In genomic region chr7:4010923-4011656, GRCh38 we compare ENCODE assay signal across 21 cellular contexts.
"Had no signal": no experiment of that assay in that cellular context is flagged by ENCODE, and none has a peak within 500 bp of the region (broad histone marks: within the 10 kb centered on the region; RNA-seq: fewer than 3 reads in every experiment).

No MANE protein-coding gene starts in this region.

- H3K27ac ChIP-seq: breast epithelium, esophagus squamous epithelium, gastrocnemius medialis, neural progenitor cell, prostate gland, right atrium auricular region, tibial artery, WERI-Rb-1 had no signal

- H3K4me1 Mint-ChIP-seq: activated naive CD8-positive, alpha-beta T cell treated with anti-CD3 and anti-CD28 coated beads, Interleukin-2, amount 10 ng/mL, durations not matched to agents 7 days and 5 days; memory B cell had no signal

- H3K4me3 Mint-ChIP-seq: activated naive CD4-positive, alpha-beta T cell treated with anti-CD3 and anti-CD28 coated beads for 36 hours; activated naive CD8-positive, alpha-beta T cell treated with anti-CD3 and anti-CD28 coated beads, Interleukin-2, amount 10 ng/mL, durations not matched to agents 7 days and 5 days; activated T-cell treated with anti-CD3 and anti-CD28 coated beads, Interleukin-2, amount 50 U/mL, for 72 hours; memory B cell; naive thymus-derived CD4-positive, alpha-beta T cell; neural progenitor cell; stimulated activated naive CD8-positive, alpha-beta T cell treated with anti-CD3 and anti-CD28 coated beads, Interleukin-15, Interleukin-2, amounts not matched to agents 100 ng/mL and 50 ng/mL, for 24 hours had no signal

- H3K4me1 ChIP-seq: breast epithelium, gastrocnemius medialis, prostate gland, right atrium auricular region, tibial artery had no signal

- H3K36me3 Mint-ChIP-seq: activated naive CD8-positive, alpha-beta T cell treated with anti-CD3 and anti-CD28 coated beads, Interleukin-2, amount 10 ng/mL, durations not matched to agents 7 days and 5 days; memory B cell had no signal

- H3K9ac ChIP-seq: neural progenitor cell had no signal

- DNase-seq: activated effector memory CD4-positive, alpha-beta T cell treated with Interleukin-2 at 50 U/mL for 16 hours; activated naive CD4-positive, alpha-beta T cell treated with anti-CD3 and anti-CD28 coated beads for 36 hours; activated naive CD8-positive, alpha-beta T cell treated with anti-CD3 and anti-CD28 coated beads, Interleukin-2, amount 10 ng/mL, durations not matched to agents 7 days and 5 days; activated T-cell treated with anti-CD3 and anti-CD28 coated beads, Interleukin-2, amount 50 U/mL, for 72 hours; amniotic stem cell; effector CD4-positive, alpha-beta T cell; esophagus squamous epithelium; gastrocnemius medialis; hippocampal formation; naive thymus-derived CD4-positive, alpha-beta T cell; stimulated activated CD4-positive, alpha-beta T cell treated with anti-CD3 and anti-CD28 coated beads, Interleukin-12 subunit alpha, Interleukin-12 subunit beta, amount 100 ng/mL, for 4 hours; stimulated activated CD4-positive, alpha-beta T cell treated with anti-CD3 and anti-CD28 coated beads, Interleukin-4, amount 100 ng/mL, for 4 hours; T-helper 1 cell; tibial artery; WERI-Rb-1 had no signal

- H3K9me3 Mint-ChIP-seq: activated naive CD4-positive, alpha-beta T cell treated with anti-CD3 and anti-CD28 coated beads for 36 hours; activated naive CD8-positive, alpha-beta T cell treated with anti-CD3 and anti-CD28 coated beads, Interleukin-2, amount 10 ng/mL, durations not matched to agents 7 days and 5 days; activated T-cell treated with anti-CD3 and anti-CD28 coated beads, Interleukin-2, amount 50 U/mL, for 72 hours; stimulated activated naive CD8-positive, alpha-beta T cell treated with anti-CD3 and anti-CD28 coated beads, Interleukin-15, Interleukin-2, amounts not matched to agents 100 ng/mL and 50 ng/mL, for 24 hours had no signal

- H3K27me3 Mint-ChIP-seq: stimulated activated naive CD8-positive, alpha-beta T cell treated with anti-CD3 and anti-CD28 coated beads, Interleukin-15, Interleukin-2, amounts not matched to agents 100 ng/mL and 50 ng/mL, for 24 hours had no signal

- H3K27ac Mint-ChIP-seq: activated naive CD4-positive, alpha-beta T cell treated with anti-CD3 and anti-CD28 coated beads for 36 hours; activated naive CD8-positive, alpha-beta T cell treated with anti-CD3 and anti-CD28 coated beads, Interleukin-2, amount 10 ng/mL, durations not matched to agents 7 days and 5 days; activated T-cell treated with anti-CD3 and anti-CD28 coated beads, Interleukin-2, amount 50 U/mL, for 72 hours; memory B cell; naive thymus-derived CD4-positive, alpha-beta T cell; stimulated activated naive CD8-positive, alpha-beta T cell treated with anti-CD3 and anti-CD28 coated beads, Interleukin-15, Interleukin-2, amounts not matched to agents 100 ng/mL and 50 ng/mL, for 24 hours had no signal

- H3K27me3 ChIP-seq: breast epithelium, neural progenitor cell, right atrium auricular region, tibial artery had no signal

- H2AFZ ChIP-seq: neural progenitor cell had no signal

- H3K36me3 ChIP-seq: breast epithelium, esophagus squamous epithelium, gastrocnemius medialis, neural progenitor cell, prostate gland, right atrium auricular region, WERI-Rb-1 had no signal

- H3K4me2 ChIP-seq: neural progenitor cell had no signal

- H3K9me3 ChIP-seq: breast epithelium, esophagus squamous epithelium, gastrocnemius medialis, prostate gland, right atrium auricular region, tibial artery had no signal

- H3K4me3 ChIP-seq: breast epithelium, esophagus squamous epithelium, gastrocnemius medialis, neural progenitor cell, prostate gland, right atrium auricular region, tibial artery had no signal

- ATAC-seq: activated T-cell treated with anti-CD3 and anti-CD28 coated beads, Interleukin-2, amount 50 U/mL, for 72 hours; gastrocnemius medialis; naive thymus-derived CD4-positive, alpha-beta T cell had no signal
